Comparison of ENCODE assay signal across 16 cellular contexts in the genomic region with DNA sequence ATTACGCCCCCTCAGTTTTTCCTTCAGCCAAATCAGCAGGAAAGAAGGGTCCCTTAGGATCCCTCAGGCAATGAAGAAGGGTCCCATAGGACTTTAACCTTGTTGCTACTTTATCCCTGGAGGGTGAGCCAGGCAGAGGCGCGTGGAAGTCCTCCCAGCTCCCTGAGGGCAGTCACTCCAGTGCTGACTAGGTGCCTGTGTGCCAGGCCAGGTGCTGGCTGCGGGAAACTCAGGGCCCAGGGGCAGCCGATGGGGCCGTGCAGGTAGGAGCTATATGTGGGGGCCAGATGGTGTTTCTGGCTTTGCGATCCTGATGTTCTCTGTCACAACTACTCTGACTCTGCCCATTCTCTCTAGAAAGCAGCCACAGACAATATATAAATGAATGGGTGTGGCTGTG.
"Had no signal": no experiment of that assay in that cellular context is flagged by ENCODE, and none has a peak within 500 bp of the region (broad histone marks: within the 10 kb centered on the region; RNA-seq: fewer than 3 reads in every experiment).

No MANE protein-coding gene starts in this region.

- H3K27ac ChIP-seq: cardiac muscle cell, gastroesophageal sphincter, left lung, thyroid gland had no signal

- H3K36me3 ChIP-seq: cardiac muscle cell, gastroesophageal sphincter, left lung, thyroid gland had no signal

- FAIRE-seq: endometrium, islet of Langerhans, urothelium cell line had no signal

- H3K4me1 ChIP-seq: gastroesophageal sphincter, left lung had no signal

- H3K27me3 ChIP-seq: cardiac muscle cell, thyroid gland had no signal

- H3K27ac Mint-ChIP-seq: activated naive CD4-positive, alpha-beta T cell treated with anti-CD3 and anti-CD28 coated beads, Interleukin-2, amount 50 U/mL, for 72 hours; activated T-helper 2 cell treated with anti-CD3 and anti-CD28 coated beads, Interferon-gamma antibody, Interleukin-2, Interleukin-4, amounts not matched to agents 10 μg/mL and 5 μg/mL and 100 μg/mL, durations not matched to agents 14 hours and 24 hours and 36 hours; nephron progenitor cell; stimulated activated naive B cell treated with anti-CD40 and anti-IgM and Interleukin-4, amounts not matched to agents 10 μg/mL and 1 μg/mL and 100 μg/mL, for 72 hours had no signal

- H3K9me3 Mint-ChIP-seq: activated naive CD4-positive, alpha-beta T cell treated with anti-CD3 and anti-CD28 coated beads, Interleukin-2, amount 50 U/mL, for 72 hours; activated T-helper 2 cell treated with anti-CD3 and anti-CD28 coated beads, Interferon-gamma antibody, Interleukin-2, Interleukin-4, amounts not matched to agents 10 μg/mL and 5 μg/mL and 100 μg/mL, durations not matched to agents 14 hours and 24 hours and 36 hours; nephron progenitor cell; stimulated activated naive B cell treated with anti-CD40 and anti-IgM and Interleukin-4, amounts not matched to agents 10 μg/mL and 1 μg/mL and 100 μg/mL, for 72 hours had no signal

- H3K4me3 Mint-ChIP-seq: nephron progenitor cell had no signal

- ATAC-seq: activated naive CD4-positive, alpha-beta T cell treated with anti-CD3 and anti-CD28 coated beads, Interleukin-2, amount 50 U/mL, for 72 hours; gastroesophageal sphincter; left lung; stimulated activated naive B cell treated with anti-CD40 and anti-IgM and Interleukin-4, amounts not matched to agents 10 μg/mL and 1 μg/mL and 100 μg/mL, for 72 hours had no signal

- H3K9me3 ChIP-seq: gastroesophageal sphincter, left lung, thyroid gland had no signal

- H3K27me3 Mint-ChIP-seq: stimulated activated naive B cell treated with anti-CD40 and anti-IgM and Interleukin-4, amounts not matched to agents 10 μg/mL and 1 μg/mL and 100 μg/mL, for 72 hours had no signal

- H3K36me3 Mint-ChIP-seq: activated naive CD4-positive, alpha-beta T cell treated with anti-CD3 and anti-CD28 coated beads, Interleukin-2, amount 50 U/mL, for 72 hours; stimulated activated naive B cell treated with anti-CD40 and anti-IgM and Interleukin-4, amounts not matched to agents 10 μg/mL and 1 μg/mL and 100 μg/mL, for 72 hours had no signal

- DNase-seq: activated CD4-positive, alpha-beta T cell treated with anti-CD3 and anti-CD28 coated beads, Interleukin-2, amount 50 U/mL, for 4 hours; activated T-cell treated with anti-CD3 and anti-CD28 coated beads, Interleukin-2, amount 50 U/mL, for 1 hour; mesendoderm; nephron progenitor cell; stimulated activated CD4-positive, alpha-beta T cell treated with anti-CD3 and anti-CD28 coated beads, Interleukin-2, amount 100 ng/mL, for 48 hours; stimulated activated naive B cell treated with anti-CD40 and anti-IgM and Interleukin-4, amounts not matched to agents 10 μg/mL and 1 μg/mL and 100 μg/mL, for 72 hours; SW 1271; thyroid gland had no signal

- H3K4me3 ChIP-seq: cardiac muscle cell, gastroesophageal sphincter, left lung, thyroid gland had no signal
